ENCODE assay signal across 5 cellular contexts in genomic region chr16:84337236-84337635, GRCh38. TPM values are rescaled to one million over a fixed set of nuclear protein-coding genes. Genes with fewer than 3 reads are reported as not detected.
"Had no signal": no experiment of that assay in that cellular context is flagged by ENCODE, and none has a peak within 500 bp of the region (broad histone marks: within the 10 kb centered on the region; RNA-seq: fewer than 3 reads in every experiment).

No MANE protein-coding gene starts in this region.

RNA-seq across cellular contexts. Expression of gene ATP2C2, which starts 31.1 kb away (rescaled TPM):
- total RNA-seq: HepG2, HT1080, IMR-90 had no signal
- polyA plus RNA-seq: IgD-negative memory B cell, IMR-90 had no signal

RNA-seq across cellular contexts. Expression of gene WFDC1, which starts 42.6 kb away (rescaled TPM):
- total RNA-seq: HepG2, HT-29 had no signal
- polyA plus RNA-seq: HepG2, IgD-negative memory B cell had no signal
